Comparison of ENCODE assay signal across 8 cellular contexts in genomic region chr19:46783670-46784069, GRCh38. TPM values are rescaled to one million over a fixed set of nuclear protein-coding genes. Genes with fewer than 3 reads are reported as not detected.
DNase-seq lines count a peak whose midpoint lies in the region; ATAC-seq and TF ChIP-seq lines count a peak whose summit lies in the region.

No MANE protein-coding gene starts in this region.

- H3K27me3 ChIP-seq in stomach = no peaks in the 10 kb centered on the region

- H3K27me3 Mint-ChIP-seq in activated CD4-positive, alpha-beta T cell treated with anti-CD3 and anti-CD28 coated beads, Interleukin-2, amount 10 ng/mL, durations not matched to agents 24 days and 14 days = no peaks in the 10 kb centered on the region
- no peaks in the 10 kb centered on the region for H3K27me3 Mint-ChIP-seq in effector memory CD8-positive, alpha-beta T cell

- peak overlapping the region in 2 of 4 donors; percentile 82 to 83 for H3K4me3 ChIP-seq in stomach

- H3K27ac ChIP-seq in stomach = peak overlapping the region in 3 of 5 donors; percentile 87 to 92 (median 90)

- no peaks in the 10 kb centered on the region for H3K9me3 Mint-ChIP-seq in activated CD4-positive, alpha-beta T cell treated with anti-CD3 and anti-CD28 coated beads, Interleukin-2, amount 10 ng/mL, durations not matched to agents 24 days and 14 days
- no peaks in the 10 kb centered on the region for H3K9me3 Mint-ChIP-seq in effector memory CD8-positive, alpha-beta T cell

- H3K4me3 Mint-ChIP-seq in activated CD4-positive, alpha-beta T cell treated with anti-CD3 and anti-CD28 coated beads, Interleukin-2, amount 10 ng/mL, durations not matched to agents 24 days and 14 days = peak overlapping the region; percentile 94
- H3K4me3 Mint-ChIP-seq in effector memory CD8-positive, alpha-beta T cell = peak overlapping the region; percentile 97 to 99

- H3K4me1 ChIP-seq in stomach = peaks cover 20 to 62% (median 51%) of the 10 kb centered on the region in 4 donors

- H3K27ac Mint-ChIP-seq in activated CD4-positive, alpha-beta T cell treated with anti-CD3 and anti-CD28 coated beads, Interleukin-2, amount 10 ng/mL, durations not matched to agents 24 days and 14 days = peak overlapping the region; percentile 93
- H3K27ac Mint-ChIP-seq in effector memory CD8-positive, alpha-beta T cell = peak overlapping the region; percentile 97 to 98

- peaks cover 37% of the 10 kb centered on the region for H3K4me1 Mint-ChIP-seq in activated CD4-positive, alpha-beta T cell treated with anti-CD3 and anti-CD28 coated beads, Interleukin-2, amount 10 ng/mL, durations not matched to agents 24 days and 14 days
- peaks cover 51 to 55% of the 10 kb centered on the region in 2 donors for H3K4me1 Mint-ChIP-seq in effector memory CD8-positive, alpha-beta T cell (ENCODE audit: low read depth in 2 of 2)

- DNase-seq in activated CD4-positive, alpha-beta T cell treated with anti-CD3 and anti-CD28 coated beads, Interleukin-2, amount 10 ng/mL, durations not matched to agents 24 days and 14 days = no peak
- no peak for DNase-seq in activated CD4-positive, alpha-beta T cell treated with anti-CD3 and anti-CD28 coated beads for 1 hour
- DNase-seq in NCI-H510A (lab: John Stamatoyannopoulos, UW) (peak; percentile 87), stomach (no peak), ecto neural progenitor cell (ENCODE audit: low spot score) (no peak), HuH-7 (ENCODE audit: low spot score) (no peak)
- no peak for DNase-seq in effector memory CD8-positive, alpha-beta T cell

- no peak for TF ChIP-seq EP300 in stomach (IDR thresholded peaks at IDR 0.05)

- intact Hi-C loops in activated CD4-positive, alpha-beta T cell treated with anti-CD3 and anti-CD28 coated beads, Interleukin-2, amount 10 ng/mL, durations not matched to agents 24 days and 14 days (cut with micrococcal nuclease) = loop anchor here (10.0 kb wide), 2 partner anchors 171 to 491 kb away; partner anchors contain the start of gene INAFM1
- intact Hi-C loops in stomach (cut with DNase I; ENCODE audit: low total_unique reads) = no loop called here

- 59 to 85% (median 68%) methylated on average over 2 of the region's 2 CpGs for WGBS in stomach, 5 donors

- no peak for ATAC-seq in effector memory CD8-positive, alpha-beta T cell (replicated peaks)
- no peak for ATAC-seq in HG02678 (IDR thresholded peaks at IDR 0.05; ENCODE audit: unreplicated experiment)

- H3K36me3 ChIP-seq in stomach = peaks cover 32 to 54% (median 52%) of the 10 kb centered on the region in 4 donors

- TF ChIP-seq CTCF in stomach (IDR thresholded peaks at IDR 0.05) = no peak

- peaks cover 73% of the 10 kb centered on the region for H3K36me3 Mint-ChIP-seq in activated CD4-positive, alpha-beta T cell treated with anti-CD3 and anti-CD28 coated beads, Interleukin-2, amount 10 ng/mL, durations not matched to agents 24 days and 14 days (ENCODE audit: low read depth)
- peaks cover 73% of the 10 kb centered on the region for H3K36me3 Mint-ChIP-seq in effector memory CD8-positive, alpha-beta T cell (ENCODE audit: insufficient read depth)

- TF ChIP-seq POLR2A in stomach (IDR thresholded peaks at IDR 0.05) = no peak

- H3K9me3 ChIP-seq in stomach = no peaks in the 10 kb centered on the region

RNA-seq across cellular contexts. Expression of gene SLC1A5, which starts 4.7 kb away (rescaled TPM):
- total RNA-seq in activated CD4-positive, alpha-beta T cell treated with anti-CD3 and anti-CD28 coated beads, Interleukin-2, amount 10 ng/mL, durations not matched to agents 24 days and 14 days = 220 and 224 TPM in 2 replicates
- 10 to 100 TPM; 18.7 to 53.0 (median 27.7) TPM for total RNA-seq in stomach
- 100 to 1,000 TPM in 1 of 3 donors, 10 to 100 TPM in 2; 20.5 to 106 (median 35.1) TPM for polyA plus RNA-seq in stomach

RNA-seq across cellular contexts. Expression of gene STRN4, which starts 37.4 kb away (rescaled TPM):
- total RNA-seq in activated CD4-positive, alpha-beta T cell treated with anti-CD3 and anti-CD28 coated beads, Interleukin-2, amount 10 ng/mL, durations not matched to agents 24 days and 14 days = 101 and 107 TPM in 2 replicates
- total RNA-seq in stomach = 100 to 1,000 TPM in 2 of 5 donors, 10 to 100 TPM in 3; 48.1 to 373 (median 95.6) TPM
- 10 to 100 TPM; 37.1 to 43.1 (median 39.0) TPM for polyA plus RNA-seq in stomach

RNA-seq across cellular contexts. Expression of gene FKRP, which starts 37.8 kb away (rescaled TPM):
- total RNA-seq in activated CD4-positive, alpha-beta T cell treated with anti-CD3 and anti-CD28 coated beads, Interleukin-2, amount 10 ng/mL, durations not matched to agents 24 days and 14 days = 20.8 and 21.4 TPM in 2 replicates
- total RNA-seq in stomach = 10 to 100 TPM in 4 of 5 donors, 1 to 10 TPM in 1; 8.8 to 76.3 (median 15.2) TPM
- 1 to 10 TPM; 6.0 to 7.5 (median 6.5) TPM for polyA plus RNA-seq in stomach
